Comparison of ENCODE assay signal across 9 cellular contexts in genomic region chr22:27802389-27803079, GRCh38. TPM values are rescaled to one million over a fixed set of nuclear protein-coding genes. Genes with fewer than 3 reads are reported as not detected.
DNase-seq lines count a peak whose midpoint lies in the region; ATAC-seq, FAIRE-seq and TF ChIP-seq lines count a peak whose summit lies in the region.
"Had no signal": no experiment of that assay in that cellular context is flagged by ENCODE, and none has a peak within 500 bp of the region (broad histone marks: within the 10 kb centered on the region; RNA-seq: fewer than 3 reads in every experiment).

No MANE protein-coding gene starts in this region.

- H3K27ac ChIP-seq in lower lobe of right lung, result peak overlapping the region; percentile 83
- H3K27ac ChIP-seq in tibial nerve, result peak overlapping the region in 2 of 4 donors; percentile 67 to 87

- TF ChIP-seq CTCF in bronchial epithelial cell (IDR thresholded peaks at IDR 0.05; ENCODE audit: insufficient read depth, low read length, severe bottlenecking), result no peak
- no peak for TF ChIP-seq CTCF in lower lobe of right lung (IDR thresholded peaks at IDR 0.05)
- no peak for TF ChIP-seq CTCF in tibial nerve (IDR thresholded peaks at IDR 0.05)
- TF ChIP-seq CTCF in mucosa of descending colon (IDR thresholded peaks at IDR 0.05), result no peak

- no peak for TF ChIP-seq EP300 in tibial nerve (IDR thresholded peaks at IDR 0.05)

- peak in 1 of 2 donors; percentile 30 for ATAC-seq in activated T-cell treated with anti-CD3 and anti-CD28 coated beads, Interleukin-2, amount 50 U/mL, for 4 hours
- ATAC-seq in lower lobe of right lung (no peak), mucosa of descending colon (no peak)

- H3K9me3 ChIP-seq in lower lobe of right lung (no peaks in the 10 kb centered on the region), tibial nerve (no peaks in the 10 kb centered on the region), mucosa of descending colon (no peaks in the 10 kb centered on the region)

- H3K4me1 ChIP-seq in lower lobe of right lung, result peaks cover 38% of the 10 kb centered on the region
- peaks cover 0 to 47% (median 16%) of the 10 kb centered on the region in 4 donors for H3K4me1 ChIP-seq in tibial nerve
- H3K4me1 ChIP-seq in mucosa of descending colon (ENCODE audit: low read depth), result peaks cover 10% of the 10 kb centered on the region

- no peaks in the 10 kb centered on the region for H3K27me3 ChIP-seq in bronchial epithelial cell (ENCODE audit: control insufficient read depth, insufficient read depth, low read length)
- peaks cover 36% of the 10 kb centered on the region for H3K27me3 ChIP-seq in lower lobe of right lung (ENCODE audit: low read depth)
- H3K27me3 ChIP-seq in tibial nerve, result peaks cover 0 to 17% of the 10 kb centered on the region in 2 donors

- peaks cover 17% of the 10 kb centered on the region for H3K4me1 Mint-ChIP-seq in activated T-cell treated with anti-CD3 and anti-CD28 coated beads, Interleukin-2, amount 50 U/mL, for 4 hours (ENCODE audit: low read depth)

- no peaks in the 10 kb centered on the region for H3K36me3 Mint-ChIP-seq in activated T-cell treated with anti-CD3 and anti-CD28 coated beads, Interleukin-2, amount 50 U/mL, for 4 hours (ENCODE audit: insufficient read depth)

- H3K4me3 ChIP-seq in bronchial epithelial cell (ENCODE audit: low read depth, low read length) (peak overlapping the region; percentile 87), lower lobe of right lung (peak overlapping the region; percentile 70), tibial nerve (peak overlapping the region; percentile 66 to 87 (median 82)), mucosa of descending colon (no peak overlapping the region)

- peaks cover 23% of the 10 kb centered on the region for H3K27me3 Mint-ChIP-seq in activated T-cell treated with anti-CD3 and anti-CD28 coated beads, Interleukin-2, amount 50 U/mL, for 4 hours (ENCODE audit: low read depth)

- no peak for DNase-seq in activated T-cell treated with anti-CD3 and anti-CD28 coated beads, Interleukin-2, amount 50 U/mL, for 4 hours
- no peak for DNase-seq in activated T-cell treated with anti-CD3 and anti-CD28 coated beads for 4 hours
- DNase-seq in bronchial epithelial cell (ENCODE audit: low read depth), result no peak
- no peak for DNase-seq in lower lobe of right lung
- no peak for DNase-seq in tibial nerve (ENCODE audit: low spot score in 2 of 2)
- no peak for DNase-seq in amygdala (lab: John Stamatoyannopoulos, UW)
- no peak for DNase-seq in mucosa of descending colon
- DNase-seq in NCI-H446 (lab: John Stamatoyannopoulos, UW), result no peak
- DNase-seq: DMS79 had no signal

- WGBS in tibial nerve, 2 donors, result 30 to 59% methylated on average over 14 to 33 of the region's 33 CpGs

- H3K36me3 ChIP-seq in bronchial epithelial cell (ENCODE audit: control insufficient read depth, insufficient read depth, low read length) (no peaks in the 10 kb centered on the region), lower lobe of right lung (no peaks in the 10 kb centered on the region), tibial nerve (peaks cover 0 to 12% (median 0%) of the 10 kb centered on the region in 3 donors), mucosa of descending colon (ENCODE audit: low read depth) (no peaks in the 10 kb centered on the region)

- H3K4me3 Mint-ChIP-seq in activated T-cell treated with anti-CD3 and anti-CD28 coated beads, Interleukin-2, amount 50 U/mL, for 4 hours, result peak overlapping the region; percentile 84

- no peaks in the 10 kb centered on the region for H3K9me3 Mint-ChIP-seq in activated T-cell treated with anti-CD3 and anti-CD28 coated beads, Interleukin-2, amount 50 U/mL, for 4 hours

- intact Hi-C loops in lower lobe of right lung (cut with DNase I) (no loop called here), mucosa of descending colon (cut with DNase I, micrococcal nuclease) (loop anchor here (5.0 to 10.0 kb wide), 2 partner anchors 405 to 1048 kb away; no protein-coding TSS in a partner anchor)

- TF ChIP-seq POLR2A in tibial nerve (IDR thresholded peaks at IDR 0.05), result no peak

- FAIRE-seq in bronchial epithelial cell (lab: Jason Lieb, UNC), result no peak

RNA-seq across cellular contexts. Expression of gene MN1, which starts 1.0 kb away (rescaled TPM):
- total RNA-seq in activated T-cell treated with anti-CD3 and anti-CD28 coated beads, Interleukin-2, amount 50 U/mL, for 4 hours, result under 1 TPM; 0.03 to 0.08 (median 0.05) TPM
- total RNA-seq in bronchial epithelial cell, result 1.3 and 2.0 TPM in 2 replicates
- 6.5 TPM for total RNA-seq in lower lobe of right lung
- total RNA-seq in tibial nerve, result 1 to 10 TPM; 3.9 to 8.2 (median 6.0) TPM
- 1 to 10 TPM in 2 of 3 donors, under 1 TPM in 1; 0.49 to 7.6 (median 1.8) TPM for total RNA-seq in mucosa of descending colon
